6 cellular contexts compared by ENCODE assay signal in genomic region chr3:14909250-14909649, GRCh38.
"Had no signal": no experiment of that assay in that cellular context is flagged by ENCODE, and none has a peak within 500 bp of the region (broad histone marks: within the 10 kb centered on the region; RNA-seq: fewer than 3 reads in every experiment).

No MANE protein-coding gene starts in this region.

- H3K27ac Mint-ChIP-seq: H9 had no signal

- H3K4me3 Mint-ChIP-seq: H9 had no signal

- ATAC-seq: K562 had no signal

- DNase-seq: GM23248, GOT3, H9, HCEC 1CT, IMR-90 had no signal
